ENCODE assay signal across 1 cellular context in genomic region chr1:53368314-53369033, GRCh38.
TF ChIP-seq lines count a peak whose summit lies in the region.

No MANE protein-coding gene starts in this region.

TF ChIP-seq in K562, 482 proteins besides CTCF, POLR2A, EP300 and RAD21 (continued from another document):
- no peak for TF ChIP-seq DLX4 (CRISPR knock-in tag; IDR thresholded peaks at IDR 0.05)
- 0 out of 2 replicates have a peak, but pooled peaks have one; percentile 9 for TF ChIP-seq CXXC5 (CRISPR knock-in tag; IDR thresholded peaks at IDR 0.05)
- TF ChIP-seq BRD9 (IDR thresholded peaks at IDR 0.05; ENCODE audit: low read depth, partially characterized antibody), result no peak
- peak; percentile 18 for TF ChIP-seq HNRNPLL (IDR thresholded peaks at IDR 0.05; ENCODE audit: low read depth, low read length, poor library complexity, severe bottlenecking)
- peak; percentile 90; the same call in 1 of the 2 replicates for TF ChIP-seq BCOR (IDR thresholded peaks at IDR 0.05)
- TF ChIP-seq ILK (tag; IDR thresholded peaks at IDR 0.05; ENCODE audit: borderline replicate concordance, low read depth), result no peak
- 0 out of 2 replicates have a peak, but pooled peaks have one; percentile 14 for TF ChIP-seq NFIC (IDR thresholded peaks at IDR 0.05)
- no peak for TF ChIP-seq POLR3G (IDR thresholded peaks at IDR 0.05; ENCODE audit: extremely low read depth, insufficient read length, insufficient replicate concordance)
- no peak for TF ChIP-seq PTRF (tag; IDR thresholded peaks at IDR 0.05)
- no peak for TF ChIP-seq HMG20A (CRISPR knock-in tag; conservative IDR thresholded peaks at IDR 0.05)
- no peak for TF ChIP-seq SRSF9 (IDR thresholded peaks at IDR 0.05; ENCODE audit: borderline replicate concordance, low read depth, low read length)
- no peak for TF ChIP-seq MBD2 (IDR thresholded peaks at IDR 0.05; ENCODE audit: borderline replicate concordance, low read depth)
- TF ChIP-seq CHD4 (IDR thresholded peaks at IDR 0.05; ENCODE audit: insufficient read depth, insufficient replicate concordance, low read depth, low read length, poor library complexity, severe bottlenecking), result peak; percentile 96
- 0 out of 2 replicates have a peak, but pooled peaks have one; percentile 9 for TF ChIP-seq GABPB1 (CRISPR knock-in tag; IDR thresholded peaks at IDR 0.05)
- no peak for TF ChIP-seq ZSCAN32 (CRISPR knock-in tag; IDR thresholded peaks at IDR 0.05)
- TF ChIP-seq TGIF2 (CRISPR knock-in tag; IDR thresholded peaks at IDR 0.05), result no peak
- 0 out of 2 replicates have a peak, but pooled peaks have one; percentile 24 for TF ChIP-seq ZNF766 (CRISPR knock-in tag; conservative IDR thresholded peaks at IDR 0.05)
- no peak for TF ChIP-seq SIN3B (IDR thresholded peaks at IDR 0.05; ENCODE audit: low read depth)
- peak; percentile 30; the same call in 1 of the 2 replicates for TF ChIP-seq SMARCA5 (IDR thresholded peaks at IDR 0.05)
- TF ChIP-seq CBX1 (IDR thresholded peaks at IDR 0.05; ENCODE audit: low read depth), result peak; percentile 14; the same call in 1 of the 2 replicates
- TF ChIP-seq KLF13 (tag; IDR thresholded peaks at IDR 0.05; ENCODE audit: borderline replicate concordance, low read depth), result no peak
- TF ChIP-seq SPI1 (IDR thresholded peaks at IDR 0.05; ENCODE audit: borderline replicate concordance, low read depth, low read length), result no peak
- no peak for TF ChIP-seq E2F8 (IDR thresholded peaks at IDR 0.05; ENCODE audit: low read depth, partially characterized antibody)
- TF ChIP-seq SAFB2 (IDR thresholded peaks at IDR 0.05; ENCODE audit: borderline replicate concordance, low read depth, low read length, severe bottlenecking), result no peak
- 0 out of 2 replicates have a peak, but pooled peaks have one; percentile 1 for TF ChIP-seq SMC3 (conservative IDR thresholded peaks at IDR 0.05; ENCODE audit: insufficient read depth, low read depth, low read length)
- TF ChIP-seq ATF7 (IDR thresholded peaks at IDR 0.05), result 0 out of 2 replicates have a peak, but pooled peaks have one; percentile 35
- no peak for TF ChIP-seq RBM25 (IDR thresholded peaks at IDR 0.05; ENCODE audit: low read depth, low read length, severe bottlenecking)
